9 cellular contexts compared by ENCODE assay signal in the genomic region with DNA sequence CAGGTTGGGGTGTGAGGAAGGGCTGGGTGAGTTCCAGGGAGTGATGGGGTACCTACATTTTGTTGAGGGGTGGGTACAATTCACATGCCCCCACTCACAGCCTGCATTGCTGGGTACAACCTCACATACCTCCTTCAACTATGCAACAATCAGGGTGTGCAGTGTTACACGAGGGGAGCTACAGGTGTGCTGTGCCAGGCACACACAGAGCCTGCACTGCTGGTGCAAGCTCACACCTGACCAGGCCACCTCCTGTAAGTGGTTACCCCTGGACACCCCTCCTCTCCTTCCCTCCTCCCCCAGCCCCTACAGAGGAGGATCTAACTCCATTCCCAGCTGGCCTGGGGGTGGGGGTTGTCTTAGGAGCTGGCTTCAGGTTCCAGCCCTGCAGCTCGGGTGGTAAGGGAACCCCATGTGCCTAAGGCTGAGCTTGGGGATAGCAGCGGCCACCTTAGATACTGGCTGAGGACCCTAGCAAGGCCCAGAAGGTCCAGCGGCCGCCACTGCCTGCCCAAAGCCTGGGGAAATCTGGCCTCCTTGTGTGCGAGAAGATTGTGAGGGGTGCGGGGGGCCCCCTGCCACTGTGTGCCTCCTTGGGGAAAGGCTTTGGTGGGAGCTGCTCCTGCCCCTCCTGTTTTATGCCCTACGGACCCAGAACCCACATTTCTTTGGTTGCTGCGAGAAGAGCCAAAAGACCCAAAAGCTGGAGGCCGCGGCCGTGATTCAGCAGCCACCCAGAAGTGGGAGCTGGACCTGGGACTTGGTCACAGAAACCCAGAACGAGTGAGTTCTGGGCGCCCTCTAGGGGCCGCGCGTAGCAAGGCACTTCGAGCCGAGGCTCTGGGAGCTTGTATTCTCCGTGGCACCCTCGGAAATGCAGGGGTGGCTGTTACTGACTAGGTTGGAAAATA. TPM values are rescaled to one million over a fixed set of nuclear protein-coding genes. Genes with fewer than 3 reads are reported as not detected.
DNase-seq lines count a peak whose midpoint lies in the region; ATAC-seq and TF ChIP-seq lines count a peak whose summit lies in the region.
"Had no signal": no experiment of that assay in that cellular context is flagged by ENCODE, and none has a peak within 500 bp of the region (broad histone marks: within the 10 kb centered on the region; RNA-seq: fewer than 3 reads in every experiment).

No MANE protein-coding gene starts in this region.

- peak overlapping the region; percentile 70 for H3K4me2 ChIP-seq in PC-3 (ENCODE audit: low read length)
- H3K4me2 ChIP-seq: BLaER1 had no signal

- no peaks in the 10 kb centered on the region for H3K36me3 ChIP-seq in PC-3 (ENCODE audit: low read depth, low read length)
- H3K36me3 ChIP-seq: BLaER1 had no signal

- H3K4me3 ChIP-seq in PC-3 (ENCODE audit: low read length) = no peak overlapping the region
- H3K4me3 ChIP-seq: BLaER1 had no signal

- ATAC-seq in PC-3 (peak; percentile 90), esophagus mucosa (peak; percentile 80), natural killer cell (peak; percentile 84 to 95 (median 94))
- peak; percentile 90 for ATAC-seq in stimulated activated effector memory CD8-positive, alpha-beta T cell treated with anti-CD3 and anti-CD28 coated beads, Interleukin-12 subunit alpha, Interleukin-12 subunit beta, amount 100 ng/mL, for 72 hours

- peak overlapping the region; percentile 38; the same call in 1 of the 2 replicates for H3K9ac ChIP-seq in PC-3 (ENCODE audit: low read length)
- H3K9ac ChIP-seq: BLaER1 had no signal

- H3K27me3 Mint-ChIP-seq in natural killer cell (ENCODE audit: low read depth in 2 of 2) = peaks cover 59 to 76% of the 10 kb centered on the region in 2 donors

- BruUV-seq in PC-3 (replicated peaks; lab: Mats Ljungman, UMichigan) = no TSS peak

- no peaks in the 10 kb centered on the region for H3K27me3 ChIP-seq in PC-3 (ENCODE audit: low read length)

- no peaks in the 10 kb centered on the region for H4K20me1 ChIP-seq in PC-3 (ENCODE audit: low read length)

- peaks cover 6% of the 10 kb centered on the region; the same call in 1 of the 2 replicates for H3K4me1 ChIP-seq in PC-3 (ENCODE audit: insufficient read depth, low read length)
- H3K4me1 ChIP-seq: BLaER1 had no signal

- no peaks in the 10 kb centered on the region for H3K36me3 Mint-ChIP-seq in natural killer cell
- no peaks in the 10 kb centered on the region for H3K36me3 Mint-ChIP-seq in stimulated activated effector memory CD8-positive, alpha-beta T cell treated with anti-CD3 and anti-CD28 coated beads, Interleukin-12 subunit alpha, Interleukin-12 subunit beta, amount 100 ng/mL, for 72 hours

- H3K9me2 ChIP-seq in PC-3 (replicated peaks; ENCODE audit: low read length) = no peaks in the 10 kb centered on the region

- CTCF ChIA-PET in PC-3 (lab: Charles Lee) = interaction anchor here (0.6 to 2.9 kb wide), 10 partner anchors 43 to 131 kb away, joined by 3 to 48 read pairs (median 5); no protein-coding TSS in a partner anchor

- intact Hi-C loops in PC-3 (cut with micrococcal nuclease) = loop anchor here (5.0 kb wide), 1 partner anchor 100 kb away; no protein-coding TSS in a partner anchor
- intact Hi-C loops in natural killer cell (cut with micrococcal nuclease) = loop anchor here (1.0 to 2.0 kb wide), 2 partner anchors 47 to 99 kb away; no protein-coding TSS in a partner anchor

- H3K4me1 Mint-ChIP-seq in natural killer cell = peaks cover 0 to 5% of the 10 kb centered on the region in 2 donors
- H3K4me1 Mint-ChIP-seq in stimulated activated effector memory CD8-positive, alpha-beta T cell treated with anti-CD3 and anti-CD28 coated beads, Interleukin-12 subunit alpha, Interleukin-12 subunit beta, amount 100 ng/mL, for 72 hours = peaks cover 24% of the 10 kb centered on the region

- DNase-seq in NCI-H187 (lab: John Stamatoyannopoulos, UW) (peak; percentile 39 to 47), NCI-H187 treated with DMSO at 0.1 percent for 48 hours (lab: John Stamatoyannopoulos, UW) (no peak), HuH-7.5 (ENCODE audit: low spot score) (peak; percentile 92), PC-3 (peak; percentile 90), activated T-cell treated with anti-CD3 and anti-CD28 coated beads for 4 hours (peak; percentile 80), natural killer cell (peak; percentile 74)
- DNase-seq in stimulated activated effector memory CD8-positive, alpha-beta T cell treated with anti-CD3 and anti-CD28 coated beads, Interleukin-12 subunit alpha, Interleukin-12 subunit beta, amount 100 ng/mL, for 72 hours (ENCODE audit: low spot score in 2 of 2) = peak; percentile 79 to 91

- H3K79me2 ChIP-seq in PC-3 (ENCODE audit: low read length) = no peaks in the 10 kb centered on the region

- H3K27ac ChIP-seq in PC-3 (ENCODE audit: low read length) = no peak overlapping the region
- H3K27ac ChIP-seq: BLaER1 had no signal

- H3K4me3 Mint-ChIP-seq in natural killer cell = no peak overlapping the region
- no peak overlapping the region for H3K4me3 Mint-ChIP-seq in stimulated activated effector memory CD8-positive, alpha-beta T cell treated with anti-CD3 and anti-CD28 coated beads, Interleukin-12 subunit alpha, Interleukin-12 subunit beta, amount 100 ng/mL, for 72 hours

- H3F3A ChIP-seq in PC-3 (ENCODE audit: low read length, unreplicated experiment) = no peaks in the 10 kb centered on the region

- no peak overlapping the region for H3K27ac Mint-ChIP-seq in natural killer cell
- H3K27ac Mint-ChIP-seq in stimulated activated effector memory CD8-positive, alpha-beta T cell treated with anti-CD3 and anti-CD28 coated beads, Interleukin-12 subunit alpha, Interleukin-12 subunit beta, amount 100 ng/mL, for 72 hours = no peak overlapping the region

- no peaks in the 10 kb centered on the region for H3K9me3 Mint-ChIP-seq in natural killer cell
- H3K9me3 Mint-ChIP-seq in stimulated activated effector memory CD8-positive, alpha-beta T cell treated with anti-CD3 and anti-CD28 coated beads, Interleukin-12 subunit alpha, Interleukin-12 subunit beta, amount 100 ng/mL, for 72 hours = no peaks in the 10 kb centered on the region

- POLR2A ChIA-PET in PC-3 (lab: Charles Lee; ENCODE audit: unreplicated experiment) = interaction anchor here (0.6 kb wide), 1 partner anchor 50 kb away, joined by 6 read pairs; no protein-coding TSS in a partner anchor

- peak overlapping the region; percentile 89 for H2AFZ ChIP-seq in PC-3 (ENCODE audit: low read length)

- no peaks in the 10 kb centered on the region for H3K9me3 ChIP-seq in PC-3 (ENCODE audit: low read length)
- H3K9me3 ChIP-seq: BLaER1 had no signal

- peak; percentile 89 for TF ChIP-seq CTCF in PC-3 (conservative IDR thresholded peaks at IDR 0.05; ENCODE audit: low read depth, low read length)
- TF ChIP-seq CTCF in natural killer cell (IDR thresholded peaks at IDR 0.05) = peak; percentile 95

RNA-seq across cellular contexts. Expression of a gene that starts 10.8 kb away (rescaled TPM):
- total RNA-seq in PC-3 (2014; rRNA removed) (not detected in 2 replicates), esophagus mucosa (not detected), natural killer cell (not detected)
